In genomic region chr16:89484923-89485679, GRCh38 we compare ENCODE assay signal across 8 cellular contexts. TPM values are rescaled to one million over a fixed set of nuclear protein-coding genes. Genes with fewer than 3 reads are reported as not detected.
DNase-seq lines count a peak whose midpoint lies in the region; ATAC-seq and TF ChIP-seq lines count a peak whose summit lies in the region.

No MANE protein-coding gene starts in this region.

- peaks cover 70% of the 10 kb centered on the region for H3K4me1 Mint-ChIP-seq in activated naive CD8-positive, alpha-beta T cell treated with anti-CD3 and anti-CD28 coated beads, Interleukin-2, amount 10 ng/mL, durations not matched to agents 7 days and 5 days

- POLR2A ChIA-PET in activated naive CD8-positive, alpha-beta T cell treated with anti-CD3 and anti-CD28 coated beads, Interleukin-2, amount 10 ng/mL, durations not matched to agents 7 days and 5 days (lab: Charles Lee): interaction anchor here (0.7 to 1.6 kb wide), 11 partner anchors 12 to 215 kb away, joined by 3 to 6 read pairs (median 3); partner anchors contain the start of gene SPG7

- WGBS in spleen, 5 donors: 34 to 48% (median 47%) methylated on average over 11 of the region's 11 CpGs

- H3K36me3 Mint-ChIP-seq in activated naive CD8-positive, alpha-beta T cell treated with anti-CD3 and anti-CD28 coated beads, Interleukin-2, amount 10 ng/mL, durations not matched to agents 7 days and 5 days: peaks cover 30% of the 10 kb centered on the region

- no peaks in the 10 kb centered on the region for H3K9me3 Mint-ChIP-seq in activated naive CD8-positive, alpha-beta T cell treated with anti-CD3 and anti-CD28 coated beads, Interleukin-2, amount 10 ng/mL, durations not matched to agents 7 days and 5 days

- no peak for TF ChIP-seq CTCF in spleen (IDR thresholded peaks at IDR 0.05 in 8 of 11, conservative IDR thresholded peaks at IDR 0.05 in 3 of 11)

- H3K27me3 ChIP-seq in spleen (replicated peaks in 1 of 7): no peaks in the 10 kb centered on the region

- peaks cover 81 to 90% (median 89%) of the 10 kb centered on the region in 6 donors for H3K4me1 ChIP-seq in spleen

- peak overlapping the region; percentile 72 for H3K27ac Mint-ChIP-seq in activated naive CD8-positive, alpha-beta T cell treated with anti-CD3 and anti-CD28 coated beads, Interleukin-2, amount 10 ng/mL, durations not matched to agents 7 days and 5 days

- H3K4me3 Mint-ChIP-seq in activated naive CD8-positive, alpha-beta T cell treated with anti-CD3 and anti-CD28 coated beads, Interleukin-2, amount 10 ng/mL, durations not matched to agents 7 days and 5 days: peak overlapping the region; percentile 76

- H3K4me3 ChIP-seq in spleen: peak overlapping the region in 1 of 8 donors; percentile 7

- H3K27me3 Mint-ChIP-seq in activated naive CD8-positive, alpha-beta T cell treated with anti-CD3 and anti-CD28 coated beads, Interleukin-2, amount 10 ng/mL, durations not matched to agents 7 days and 5 days: no peaks in the 10 kb centered on the region

- peak; percentile 39 for DNase-seq in NCI-H2171 treated with DMSO at 0.1 percent for 48 hours (lab: John Stamatoyannopoulos, UW)
- no peak for DNase-seq in NCI-H2171 (lab: John Stamatoyannopoulos, UW)
- DNase-seq in activated naive CD8-positive, alpha-beta T cell treated with anti-CD3 and anti-CD28 coated beads, Interleukin-2, amount 10 ng/mL, durations not matched to agents 7 days and 5 days: no peak
- no peak for DNase-seq in spleen
- DNase-seq in HUDEP-2 (lab: John Stamatoyannopoulos, UW; ENCODE audit: unreplicated experiment in 76 of 76): no peak
- DNase-seq in iPS-NIHi11 (ENCODE audit: low spot score): no peak

- peak; percentile 41 for ATAC-seq in HG03460 (IDR thresholded peaks at IDR 0.05; ENCODE audit: unreplicated experiment)
- ATAC-seq in activated naive CD8-positive, alpha-beta T cell treated with anti-CD3 and anti-CD28 coated beads, Interleukin-2, amount 10 ng/mL, durations not matched to agents 7 days and 5 days (ENCODE audit: low read depth): no peak
- no peak for ATAC-seq in GM18861 (IDR thresholded peaks at IDR 0.05; ENCODE audit: unreplicated experiment)

- peak overlapping the region in 6 of 8 donors; percentile 30 to 98 (median 57) for H3K27ac ChIP-seq in spleen

- H3K36me3 ChIP-seq in spleen: peaks cover 0 to 4% (median 0%) of the 10 kb centered on the region in 6 donors

- TF ChIP-seq POLR2A in spleen (IDR thresholded peaks at IDR 0.05): no peak

- no peaks in the 10 kb centered on the region for H3K9me3 ChIP-seq in spleen

- intact Hi-C loops in spleen (cut with DNase I; ENCODE audit: low total_unique reads): loop anchor here (10.0 kb wide), 1 partner anchor 150 kb away; no protein-coding TSS in a partner anchor

RNA-seq across cellular contexts. Expression of gene ANKRD11, which starts 5.3 kb away (rescaled TPM):
- 100 to 1,000 TPM; 213 to 217 TPM for total RNA-seq in activated naive CD8-positive, alpha-beta T cell treated with anti-CD3 and anti-CD28 coated beads, Interleukin-2, amount 10 ng/mL, durations not matched to agents 7 days and 5 days
- 100 to 1,000 TPM; 105 to 203 (median 136) TPM for total RNA-seq in spleen
- 10 to 100 TPM; 29.0 to 60.0 (median 37.8) TPM for polyA plus RNA-seq in spleen

RNA-seq across cellular contexts. Expression of gene SPG7, which starts 23.1 kb away (rescaled TPM):
- 100 to 1,000 TPM; 112 to 113 TPM for total RNA-seq in activated naive CD8-positive, alpha-beta T cell treated with anti-CD3 and anti-CD28 coated beads, Interleukin-2, amount 10 ng/mL, durations not matched to agents 7 days and 5 days
- 100 to 1,000 TPM in 6 of 7 donors, 10 to 100 TPM in 1; 90.4 to 260 (median 153) TPM for total RNA-seq in spleen
- polyA plus RNA-seq in spleen: 100 to 1,000 TPM in 2 of 3 donors, 10 to 100 TPM in 1; 64.5 to 189 (median 135) TPM
